19 cellular contexts compared by ENCODE assay signal in genomic region chr16:53780051-53780450, GRCh38.
DNase-seq lines count a peak whose midpoint lies in the region; ATAC-seq and TF ChIP-seq lines count a peak whose summit lies in the region.
"Had no signal": no experiment of that assay in that cellular context is flagged by ENCODE, and none has a peak within 500 bp of the region (broad histone marks: within the 10 kb centered on the region; RNA-seq: fewer than 3 reads in every experiment).

No MANE protein-coding gene starts in this region.

- intact Hi-C loops in body of pancreas (cut with DNase I), result no loop called here
- intact Hi-C loops in left colon (cut with DNase I, micrococcal nuclease), result no loop called here

- H3K4me1 ChIP-seq in body of pancreas, result peaks cover 70% of the 10 kb centered on the region

- H3K4me3 ChIP-seq in body of pancreas, result no peak overlapping the region
- H3K4me3 ChIP-seq: testis had no signal

- peaks cover 0 to 8% of the 10 kb centered on the region in 2 donors for H3K36me3 Mint-ChIP-seq in stimulated activated naive B cell treated with anti-CD40 and anti-IgM and Interleukin-4, amounts not matched to agents 10 μg/mL and 1 μg/mL and 100 μg/mL, for 72 hours
- H3K36me3 Mint-ChIP-seq: activated CD4-positive, alpha-beta memory T cell treated with anti-CD3 and anti-CD28 coated beads for 36 hours; natural killer cell had no signal

- H3K4me3 Mint-ChIP-seq in stimulated activated naive B cell treated with anti-CD40 and anti-IgM and Interleukin-4, amounts not matched to agents 10 μg/mL and 1 μg/mL and 100 μg/mL, for 72 hours, result no peak overlapping the region
- H3K4me3 Mint-ChIP-seq: activated CD4-positive, alpha-beta memory T cell treated with anti-CD3 and anti-CD28 coated beads for 36 hours; activated naive CD4-positive, alpha-beta T cell treated with anti-CD3 and anti-CD28 coated beads, Interleukin-2, amount 10 ng/mL, durations not matched to agents 7 days and 5 days; B cell; natural killer cell; T-cell had no signal

- 68 to 71% methylated on average over 3 of the region's 3 CpGs for WGBS in body of pancreas, 2 donors

- no peaks in the 10 kb centered on the region for H3K27me3 ChIP-seq in body of pancreas
- H3K27me3 ChIP-seq: testis had no signal

- H3K27me3 Mint-ChIP-seq in stimulated activated naive B cell treated with anti-CD40 and anti-IgM and Interleukin-4, amounts not matched to agents 10 μg/mL and 1 μg/mL and 100 μg/mL, for 72 hours, result no peaks in the 10 kb centered on the region
- H3K27me3 Mint-ChIP-seq: activated CD4-positive, alpha-beta memory T cell treated with anti-CD3 and anti-CD28 coated beads for 36 hours; activated naive CD4-positive, alpha-beta T cell treated with anti-CD3 and anti-CD28 coated beads, Interleukin-2, amount 10 ng/mL, durations not matched to agents 7 days and 5 days; B cell; T-cell had no signal

- no peaks in the 10 kb centered on the region for H3K36me3 ChIP-seq in body of pancreas (replicated peaks in 1 of 2; ENCODE audit: insufficient read depth in 1 of 2, low read depth in 2 of 2)
- H3K36me3 ChIP-seq: WERI-Rb-1 had no signal

- DNase-seq in HT-29 (ENCODE audit: low spot score), result peak; percentile 62
- DNase-seq in body of pancreas, result peak; percentile 32 to 52 (median 42)
- peak; percentile 25 to 33 for DNase-seq in left colon
- no peak for DNase-seq in stimulated activated naive B cell treated with anti-CD40 and anti-IgM and Interleukin-4, amounts not matched to agents 10 μg/mL and 1 μg/mL and 100 μg/mL, for 72 hours
- DNase-seq in HCEC 1CT, result no peak
- no peak for DNase-seq in GDM1 (lab: John Stamatoyannopoulos, UW)
- DNase-seq in GOT3 (lab: John Stamatoyannopoulos, UW), result no peak
- DNase-seq in ureter (ENCODE audit: low spot score), result no peak
- DNase-seq: activated CD4-positive, alpha-beta memory T cell treated with anti-CD3 and anti-CD28 coated beads for 36 hours; activated naive CD4-positive, alpha-beta T cell treated with anti-CD3 and anti-CD28 coated beads, Interleukin-2, amount 10 ng/mL, durations not matched to agents 7 days and 5 days; GF-D8; natural killer cell; NCI-H1436; NCI-H226; stimulated activated CD4-positive, alpha-beta T cell treated with anti-CD3 and anti-CD28 coated beads, Interleukin-4, amount 100 ng/mL, for 4 hours; T-cell; testis; WERI-Rb-1 had no signal

- H3K4me1 Mint-ChIP-seq in stimulated activated naive B cell treated with anti-CD40 and anti-IgM and Interleukin-4, amounts not matched to agents 10 μg/mL and 1 μg/mL and 100 μg/mL, for 72 hours, result peaks cover 28 to 43% of the 10 kb centered on the region in 2 donors
- H3K4me1 Mint-ChIP-seq: activated naive CD4-positive, alpha-beta T cell treated with anti-CD3 and anti-CD28 coated beads, Interleukin-2, amount 10 ng/mL, durations not matched to agents 7 days and 5 days had no signal

- no peak for TF ChIP-seq CTCF in body of pancreas (IDR thresholded peaks at IDR 0.05)

- ATAC-seq in body of pancreas, result peak; percentile 46
- peak; percentile 78 for ATAC-seq in left colon
- no peak for ATAC-seq in stimulated activated naive B cell treated with anti-CD40 and anti-IgM and Interleukin-4, amounts not matched to agents 10 μg/mL and 1 μg/mL and 100 μg/mL, for 72 hours (replicated peaks)
- ATAC-seq: natural killer cell, T-cell had no signal

- TF ChIP-seq POLR2A in body of pancreas (IDR thresholded peaks at IDR 0.05), result no peak

- peak overlapping the region in 3 of 4 donors; percentile 49 to 61 (median 53) for H3K27ac ChIP-seq in body of pancreas
- H3K27ac ChIP-seq: testis, WERI-Rb-1 had no signal

- no peaks in the 10 kb centered on the region for H3K9me3 Mint-ChIP-seq in stimulated activated naive B cell treated with anti-CD40 and anti-IgM and Interleukin-4, amounts not matched to agents 10 μg/mL and 1 μg/mL and 100 μg/mL, for 72 hours
- H3K9me3 Mint-ChIP-seq: activated CD4-positive, alpha-beta memory T cell treated with anti-CD3 and anti-CD28 coated beads for 36 hours; activated naive CD4-positive, alpha-beta T cell treated with anti-CD3 and anti-CD28 coated beads, Interleukin-2, amount 10 ng/mL, durations not matched to agents 7 days and 5 days; T-cell had no signal

- H3K27ac Mint-ChIP-seq in stimulated activated naive B cell treated with anti-CD40 and anti-IgM and Interleukin-4, amounts not matched to agents 10 μg/mL and 1 μg/mL and 100 μg/mL, for 72 hours, result peak overlapping the region; percentile 65
- H3K27ac Mint-ChIP-seq: activated CD4-positive, alpha-beta memory T cell treated with anti-CD3 and anti-CD28 coated beads for 36 hours; activated naive CD4-positive, alpha-beta T cell treated with anti-CD3 and anti-CD28 coated beads, Interleukin-2, amount 10 ng/mL, durations not matched to agents 7 days and 5 days; B cell; natural killer cell; T-cell had no signal

- no peaks in the 10 kb centered on the region for H3K9me3 ChIP-seq in body of pancreas
- H3K9me3 ChIP-seq: testis had no signal

Comparison
In these comparisons a context has a peak if more than half of its experiments do, and no peak if none do; other contexts are left out.
1. DNase-seq: peak in HT-29 (single experiment), body of pancreas (4 of 4) and left colon (2 of 2); none in stimulated activated naive B cell treated with anti-CD40 and anti-IgM and Interleukin-4, amounts not matched to agents 10 μg/mL and 1 μg/mL and 100 μg/mL, for 72 hours (single experiment), HCEC 1CT (single experiment), GDM1 (single experiment), GOT3 (single experiment) and ureter (single experiment).
2. ATAC-seq: peak in body of pancreas (single experiment) and left colon (single experiment); none in stimulated activated naive B cell treated with anti-CD40 and anti-IgM and Interleukin-4, amounts not matched to agents 10 μg/mL and 1 μg/mL and 100 μg/mL, for 72 hours (0 of 2).